In genomic region chr20:33810885-33811762, GRCh38 we compare ENCODE assay signal across 1 cellular context.
TF ChIP-seq lines count a peak whose summit lies in the region.

Gene CHMP4B, plus strand, starts transcription at chr20:33811348. Its CDS starts 121 bp downstream, at chr20:33811469.

TF ChIP-seq in HEK293, 187 proteins besides CTCF, POLR2A, EP300 and RAD21 (continued from another document and continues in another):
- TF ChIP-seq ZBTB21 (tag by site-specific recombination; IDR thresholded peaks at IDR 0.05) (no peak), ZNF354C (tag by site-specific recombination; IDR thresholded peaks at IDR 0.05; ENCODE audit: borderline replicate concordance, low read depth) (no peak), ZNF121 (tag by site-specific recombination; IDR thresholded peaks at IDR 0.05) (no peak), ZNF223 (tag by site-specific recombination; IDR thresholded peaks at IDR 0.05) (no peak), ZNF544 (tag by site-specific recombination; IDR thresholded peaks at IDR 0.05) (no peak), ZBTB8A (tag by site-specific recombination; IDR thresholded peaks at IDR 0.05) (peak; percentile 92), BCL11A (tag by site-specific recombination; IDR thresholded peaks at IDR 0.05; ENCODE audit: low read depth) (no peak), ZNF391 (tag by site-specific recombination; IDR thresholded peaks at IDR 0.05; ENCODE audit: borderline replicate concordance, low read depth) (no peak), HOXA7 (CRISPR knock-in tag; IDR thresholded peaks at IDR 0.05; ENCODE audit: borderline replicate concordance) (no peak), MZF1 (tag by site-specific recombination; IDR thresholded peaks at IDR 0.05; ENCODE audit: borderline replicate concordance) (no peak), ZBTB48 (tag by site-specific recombination; IDR thresholded peaks at IDR 0.05) (no peak), ZNF174 (tag by site-specific recombination; IDR thresholded peaks at IDR 0.05) (no peak), ZNF514 (tag by site-specific recombination; IDR thresholded peaks at IDR 0.05) (no peak), KLF1 (tag by site-specific recombination; IDR thresholded peaks at IDR 0.05) (peak; percentile 46), ZNF529 (tag by site-specific recombination; IDR thresholded peaks at IDR 0.05; ENCODE audit: insufficient replicate concordance) (no peak), GLIS2 (tag by site-specific recombination; IDR thresholded peaks at IDR 0.05) (peak; percentile 77), ZNF692 (tag by site-specific recombination; IDR thresholded peaks at IDR 0.05) (peak; percentile 72), ZNF138 (tag by site-specific recombination; IDR thresholded peaks at IDR 0.05; ENCODE audit: borderline replicate concordance) (no peak), ZNF335 (tag by site-specific recombination; conservative IDR thresholded peaks at IDR 0.05) (peak; percentile 96), ZNF530 (tag by site-specific recombination; IDR thresholded peaks at IDR 0.05; ENCODE audit: low read depth) (no peak), SCRT2 (tag by site-specific recombination; IDR thresholded peaks at IDR 0.05) (peak; percentile 89), YY2 (tag by site-specific recombination; IDR thresholded peaks at IDR 0.05) (0 out of 2 replicates have a peak, but pooled peaks have one; percentile 36), ZNF843 (tag by site-specific recombination; IDR thresholded peaks at IDR 0.05) (no peak), ZNF341 (tag by site-specific recombination; IDR thresholded peaks at IDR 0.05; ENCODE audit: low read depth) (peak; percentile 45), ZSCAN23 (tag by site-specific recombination; IDR thresholded peaks at IDR 0.05) (no peak), ZNF610 (tag by site-specific recombination; IDR thresholded peaks at IDR 0.05; ENCODE audit: borderline replicate concordance) (0 out of 2 replicates have a peak, but pooled peaks have one; percentile 63), SP3 (tag by site-specific recombination; IDR thresholded peaks at IDR 0.05) (peak; percentile 95), ZNF16 (tag by site-specific recombination; IDR thresholded peaks at IDR 0.05; ENCODE audit: low read depth) (no peak), ZNF707 (tag by site-specific recombination; IDR thresholded peaks at IDR 0.05) (no peak), KLF7 (tag by site-specific recombination; IDR thresholded peaks at IDR 0.05; ENCODE audit: borderline replicate concordance) (peak; percentile 87; the same call in 1 of the 2 replicates), ZNF521 (tag by site-specific recombination; IDR thresholded peaks at IDR 0.05) (no peak), ZBTB20 (tag by site-specific recombination; IDR thresholded peaks at IDR 0.05) (no peak; the same call in 1 of the 2 replicates)
- TF ChIP-seq, protein P1, sequence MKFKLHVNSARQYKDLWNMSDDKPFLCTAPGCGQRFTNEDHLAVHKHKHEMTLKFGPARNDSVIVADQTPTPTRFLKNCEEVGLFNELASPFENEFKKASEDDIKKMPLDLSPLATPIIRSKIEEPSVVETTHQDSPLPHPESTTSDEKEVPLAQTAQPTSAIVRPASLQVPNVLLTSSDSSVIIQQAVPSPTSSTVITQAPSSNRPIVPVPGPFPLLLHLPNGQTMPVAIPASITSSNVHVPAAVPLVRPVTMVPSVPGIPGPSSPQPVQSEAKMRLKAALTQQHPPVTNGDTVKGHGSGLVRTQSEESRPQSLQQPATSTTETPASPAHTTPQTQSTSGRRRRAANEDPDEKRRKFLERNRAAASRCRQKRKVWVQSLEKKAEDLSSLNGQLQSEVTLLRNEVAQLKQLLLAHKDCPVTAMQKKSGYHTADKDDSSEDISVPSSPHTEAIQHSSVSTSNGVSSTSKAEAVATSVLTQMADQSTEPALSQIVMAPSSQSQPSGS (tag by site-specific recombination; IDR thresholded peaks at IDR 0.05; ENCODE audit: low read depth), result no peak
- TF ChIP-seq, protein P2, sequence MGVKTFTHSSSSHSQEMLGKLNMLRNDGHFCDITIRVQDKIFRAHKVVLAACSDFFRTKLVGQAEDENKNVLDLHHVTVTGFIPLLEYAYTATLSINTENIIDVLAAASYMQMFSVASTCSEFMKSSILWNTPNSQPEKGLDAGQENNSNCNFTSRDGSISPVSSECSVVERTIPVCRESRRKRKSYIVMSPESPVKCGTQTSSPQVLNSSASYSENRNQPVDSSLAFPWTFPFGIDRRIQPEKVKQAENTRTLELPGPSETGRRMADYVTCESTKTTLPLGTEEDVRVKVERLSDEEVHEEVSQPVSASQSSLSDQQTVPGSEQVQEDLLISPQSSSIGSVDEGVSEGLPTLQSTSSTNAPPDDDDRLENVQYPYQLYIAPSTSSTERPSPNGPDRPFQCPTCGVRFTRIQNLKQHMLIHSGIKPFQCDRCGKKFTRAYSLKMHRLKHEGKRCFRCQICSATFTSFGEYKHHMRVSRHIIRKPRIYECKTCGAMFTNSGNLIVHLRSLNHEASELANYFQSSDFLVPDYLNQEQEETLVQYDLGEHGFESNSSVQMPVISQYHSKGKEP (tag by site-specific recombination; IDR thresholded peaks at IDR 0.05), result 0 out of 2 replicates have a peak, but pooled peaks have one; percentile 5
- TF ChIP-seq, protein P3, sequence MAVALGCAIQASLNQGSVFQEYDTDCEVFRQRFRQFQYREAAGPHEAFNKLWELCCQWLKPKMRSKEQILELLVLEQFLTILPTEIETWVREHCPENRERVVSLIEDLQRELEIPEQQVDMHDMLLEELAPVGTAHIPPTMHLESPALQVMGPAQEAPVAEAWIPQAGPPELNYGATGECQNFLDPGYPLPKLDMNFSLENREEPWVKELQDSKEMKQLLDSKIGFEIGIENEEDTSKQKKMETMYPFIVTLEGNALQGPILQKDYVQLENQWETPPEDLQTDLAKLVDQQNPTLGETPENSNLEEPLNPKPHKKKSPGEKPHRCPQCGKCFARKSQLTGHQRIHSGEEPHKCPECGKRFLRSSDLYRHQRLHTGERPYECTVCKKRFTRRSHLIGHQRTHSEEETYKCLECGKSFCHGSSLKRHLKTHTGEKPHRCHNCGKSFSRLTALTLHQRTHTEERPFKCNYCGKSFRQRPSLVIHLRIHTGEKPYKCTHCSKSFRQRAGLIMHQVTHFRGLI (tag by site-specific recombination; IDR thresholded peaks at IDR 0.05), result peak; percentile 84
- TF ChIP-seq, protein P4, sequence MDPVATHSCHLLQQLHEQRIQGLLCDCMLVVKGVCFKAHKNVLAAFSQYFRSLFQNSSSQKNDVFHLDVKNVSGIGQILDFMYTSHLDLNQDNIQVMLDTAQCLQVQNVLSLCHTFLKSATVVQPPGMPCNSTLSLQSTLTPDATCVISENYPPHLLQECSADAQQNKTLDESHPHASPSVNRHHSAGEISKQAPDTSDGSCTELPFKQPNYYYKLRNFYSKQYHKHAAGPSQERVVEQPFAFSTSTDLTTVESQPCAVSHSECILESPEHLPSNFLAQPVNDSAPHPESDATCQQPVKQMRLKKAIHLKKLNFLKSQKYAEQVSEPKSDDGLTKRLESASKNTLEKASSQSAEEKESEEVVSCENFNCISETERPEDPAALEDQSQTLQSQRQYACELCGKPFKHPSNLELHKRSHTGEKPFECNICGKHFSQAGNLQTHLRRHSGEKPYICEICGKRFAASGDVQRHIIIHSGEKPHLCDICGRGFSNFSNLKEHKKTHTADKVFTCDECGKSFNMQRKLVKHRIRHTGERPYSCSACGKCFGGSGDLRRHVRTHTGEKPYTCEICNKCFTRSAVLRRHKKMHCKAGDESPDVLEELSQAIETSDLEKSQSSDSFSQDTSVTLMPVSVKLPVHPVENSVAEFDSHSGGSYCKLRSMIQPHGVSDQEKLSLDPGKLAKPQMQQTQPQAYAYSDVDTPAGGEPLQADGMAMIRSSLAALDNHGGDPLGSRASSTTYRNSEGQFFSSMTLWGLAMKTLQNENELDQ (tag by site-specific recombination; IDR thresholded peaks at IDR 0.05; ENCODE audit: low read depth), result no peak
- TF ChIP-seq, protein P5, sequence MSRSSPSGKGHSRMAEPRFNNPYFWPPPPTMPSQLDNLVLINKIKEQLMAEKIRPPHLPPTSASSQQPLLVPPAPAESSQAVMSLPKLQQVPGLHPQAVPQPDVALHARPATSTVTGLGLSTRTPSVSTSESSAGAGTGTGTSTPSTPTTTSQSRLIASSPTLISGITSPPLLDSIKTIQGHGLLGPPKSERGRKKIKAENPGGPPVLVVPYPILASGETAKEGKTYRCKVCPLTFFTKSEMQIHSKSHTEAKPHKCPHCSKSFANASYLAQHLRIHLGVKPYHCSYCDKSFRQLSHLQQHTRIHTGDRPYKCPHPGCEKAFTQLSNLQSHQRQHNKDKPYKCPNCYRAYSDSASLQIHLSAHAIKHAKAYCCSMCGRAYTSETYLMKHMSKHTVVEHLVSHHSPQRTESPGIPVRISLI (tag by site-specific recombination; IDR thresholded peaks at IDR 0.05), result no peak
- TF ChIP-seq, protein P6, sequence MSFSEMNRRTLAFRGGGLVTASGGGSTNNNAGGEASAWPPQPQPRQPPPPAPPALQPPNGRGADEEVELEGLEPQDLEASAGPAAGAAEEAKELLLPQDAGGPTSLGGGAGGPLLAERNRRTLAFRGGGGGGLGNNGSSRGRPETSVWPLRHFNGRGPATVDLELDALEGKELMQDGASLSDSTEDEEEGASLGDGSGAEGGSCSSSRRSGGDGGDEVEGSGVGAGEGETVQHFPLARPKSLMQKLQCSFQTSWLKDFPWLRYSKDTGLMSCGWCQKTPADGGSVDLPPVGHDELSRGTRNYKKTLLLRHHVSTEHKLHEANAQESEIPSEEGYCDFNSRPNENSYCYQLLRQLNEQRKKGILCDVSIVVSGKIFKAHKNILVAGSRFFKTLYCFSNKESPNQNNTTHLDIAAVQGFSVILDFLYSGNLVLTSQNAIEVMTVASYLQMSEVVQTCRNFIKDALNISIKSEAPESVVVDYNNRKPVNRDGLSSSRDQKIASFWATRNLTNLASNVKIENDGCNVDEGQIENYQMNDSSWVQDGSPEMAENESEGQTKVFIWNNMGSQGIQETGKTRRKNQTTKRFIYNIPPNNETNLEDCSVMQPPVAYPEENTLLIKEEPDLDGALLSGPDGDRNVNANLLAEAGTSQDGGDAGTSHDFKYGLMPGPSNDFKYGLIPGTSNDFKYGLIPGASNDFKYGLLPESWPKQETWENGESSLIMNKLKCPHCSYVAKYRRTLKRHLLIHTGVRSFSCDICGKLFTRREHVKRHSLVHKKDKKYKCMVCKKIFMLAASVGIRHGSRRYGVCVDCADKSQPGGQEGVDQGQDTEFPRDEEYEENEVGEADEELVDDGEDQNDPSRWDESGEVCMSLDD (tag by site-specific recombination; IDR thresholded peaks at IDR 0.05), result no peak
- TF ChIP-seq, protein P7, sequence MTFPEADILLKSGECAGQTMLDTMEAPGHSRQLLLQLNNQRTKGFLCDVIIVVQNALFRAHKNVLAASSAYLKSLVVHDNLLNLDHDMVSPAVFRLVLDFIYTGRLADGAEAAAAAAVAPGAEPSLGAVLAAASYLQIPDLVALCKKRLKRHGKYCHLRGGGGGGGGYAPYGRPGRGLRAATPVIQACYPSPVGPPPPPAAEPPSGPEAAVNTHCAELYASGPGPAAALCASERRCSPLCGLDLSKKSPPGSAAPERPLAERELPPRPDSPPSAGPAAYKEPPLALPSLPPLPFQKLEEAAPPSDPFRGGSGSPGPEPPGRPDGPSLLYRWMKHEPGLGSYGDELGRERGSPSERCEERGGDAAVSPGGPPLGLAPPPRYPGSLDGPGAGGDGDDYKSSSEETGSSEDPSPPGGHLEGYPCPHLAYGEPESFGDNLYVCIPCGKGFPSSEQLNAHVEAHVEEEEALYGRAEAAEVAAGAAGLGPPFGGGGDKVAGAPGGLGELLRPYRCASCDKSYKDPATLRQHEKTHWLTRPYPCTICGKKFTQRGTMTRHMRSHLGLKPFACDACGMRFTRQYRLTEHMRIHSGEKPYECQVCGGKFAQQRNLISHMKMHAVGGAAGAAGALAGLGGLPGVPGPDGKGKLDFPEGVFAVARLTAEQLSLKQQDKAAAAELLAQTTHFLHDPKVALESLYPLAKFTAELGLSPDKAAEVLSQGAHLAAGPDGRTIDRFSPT (tag by site-specific recombination; IDR thresholded peaks at IDR 0.05), result no peak
- TF ChIP-seq, protein P8, sequence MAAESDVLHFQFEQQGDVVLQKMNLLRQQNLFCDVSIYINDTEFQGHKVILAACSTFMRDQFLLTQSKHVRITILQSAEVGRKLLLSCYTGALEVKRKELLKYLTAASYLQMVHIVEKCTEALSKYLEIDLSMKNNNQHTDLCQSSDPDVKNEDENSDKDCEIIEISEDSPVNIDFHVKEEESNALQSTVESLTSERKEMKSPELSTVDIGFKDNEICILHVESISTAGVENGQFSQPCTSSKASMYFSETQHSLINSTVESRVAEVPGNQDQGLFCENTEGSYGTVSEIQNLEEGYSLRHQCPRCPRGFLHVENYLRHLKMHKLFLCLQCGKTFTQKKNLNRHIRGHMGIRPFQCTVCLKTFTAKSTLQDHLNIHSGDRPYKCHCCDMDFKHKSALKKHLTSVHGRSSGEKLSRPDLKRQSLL (tag by site-specific recombination; IDR thresholded peaks at IDR 0.05), result peak; percentile 21; the same call in 1 of the 2 replicates
- TF ChIP-seq, protein P9, sequence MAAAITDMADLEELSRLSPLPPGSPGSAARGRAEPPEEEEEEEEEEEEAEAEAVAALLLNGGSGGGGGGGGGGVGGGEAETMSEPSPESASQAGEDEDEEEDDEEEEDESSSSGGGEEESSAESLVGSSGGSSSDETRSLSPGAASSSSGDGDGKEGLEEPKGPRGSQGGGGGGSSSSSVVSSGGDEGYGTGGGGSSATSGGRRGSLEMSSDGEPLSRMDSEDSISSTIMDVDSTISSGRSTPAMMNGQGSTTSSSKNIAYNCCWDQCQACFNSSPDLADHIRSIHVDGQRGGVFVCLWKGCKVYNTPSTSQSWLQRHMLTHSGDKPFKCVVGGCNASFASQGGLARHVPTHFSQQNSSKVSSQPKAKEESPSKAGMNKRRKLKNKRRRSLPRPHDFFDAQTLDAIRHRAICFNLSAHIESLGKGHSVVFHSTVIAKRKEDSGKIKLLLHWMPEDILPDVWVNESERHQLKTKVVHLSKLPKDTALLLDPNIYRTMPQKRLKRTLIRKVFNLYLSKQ (tag by site-specific recombination; IDR thresholded peaks at IDR 0.05; ENCODE audit: borderline replicate concordance), result no peak
- TF ChIP-seq, protein P10, sequence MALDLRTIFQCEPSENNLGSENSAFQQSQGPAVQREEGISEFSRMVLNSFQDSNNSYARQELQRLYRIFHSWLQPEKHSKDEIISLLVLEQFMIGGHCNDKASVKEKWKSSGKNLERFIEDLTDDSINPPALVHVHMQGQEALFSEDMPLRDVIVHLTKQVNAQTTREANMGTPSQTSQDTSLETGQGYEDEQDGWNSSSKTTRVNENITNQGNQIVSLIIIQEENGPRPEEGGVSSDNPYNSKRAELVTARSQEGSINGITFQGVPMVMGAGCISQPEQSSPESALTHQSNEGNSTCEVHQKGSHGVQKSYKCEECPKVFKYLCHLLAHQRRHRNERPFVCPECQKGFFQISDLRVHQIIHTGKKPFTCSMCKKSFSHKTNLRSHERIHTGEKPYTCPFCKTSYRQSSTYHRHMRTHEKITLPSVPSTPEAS (tag by site-specific recombination; IDR thresholded peaks at IDR 0.05), result no peak
